Comparison of ENCODE assay signal across 20 cellular contexts in genomic region chr13:110920038-110920437, GRCh38. TPM values are rescaled to one million over a fixed set of nuclear protein-coding genes. Genes with fewer than 3 reads are reported as not detected.
DNase-seq lines count a peak whose midpoint lies in the region; ATAC-seq, FAIRE-seq and TF ChIP-seq lines count a peak whose summit lies in the region.
"Had no signal": no experiment of that assay in that cellular context is flagged by ENCODE, and none has a peak within 500 bp of the region (broad histone marks: within the 10 kb centered on the region; RNA-seq: fewer than 3 reads in every experiment).

No MANE protein-coding gene starts in this region.

- H3K4me1 ChIP-seq in adrenal gland (replicated peaks in 1 of 2) (peaks cover 0 to 14% of the 10 kb centered on the region in 2 donors), pancreas (peaks cover 0 to 8% (median 0%) of the 10 kb centered on the region in 3 donors)

- TF ChIP-seq CTCF in adrenal gland (IDR thresholded peaks at IDR 0.05) (peak in 1 of 6 experiments; percentile 9), pancreas (IDR thresholded peaks at IDR 0.05) (no peak), progenitor cell of endocrine pancreas (IDR thresholded peaks at IDR 0.05; ENCODE audit: unreplicated experiment) (no peak)

- TF ChIP-seq POLR2A in adrenal gland (IDR thresholded peaks at IDR 0.05) = no peak

- no peaks in the 10 kb centered on the region for H3K9me3 ChIP-seq in adrenal gland (replicated peaks in 1 of 3)
- H3K9me3 ChIP-seq in pancreas = no peaks in the 10 kb centered on the region
- H3K9me3 ChIP-seq: esophagus muscularis mucosa, HAP-1, prostate gland, SJCRH30, tibial nerve had no signal

- WGBS in adrenal gland, 4 donors = 36 to 56% (median 49%) methylated on average over 5 of the region's 5 CpGs
- 35 to 54% methylated on average over 5 of the region's 5 CpGs for WGBS in pancreas, 2 donors

- no peaks in the 10 kb centered on the region for H3K9me3 Mint-ChIP-seq in activated CD4-positive, alpha-beta T cell treated with anti-CD3 and anti-CD28 coated beads for 36 hours (ENCODE audit: low read depth)
- no peaks in the 10 kb centered on the region for H3K9me3 Mint-ChIP-seq in progenitor cell of endocrine pancreas (ENCODE audit: low read depth)

- H3K27me3 ChIP-seq in adrenal gland (no peaks in the 10 kb centered on the region), pancreas (no peaks in the 10 kb centered on the region)
- H3K27me3 ChIP-seq: cardiac muscle cell, SJCRH30, tibial nerve had no signal

- H3K27ac ChIP-seq in adrenal gland = no peak overlapping the region
- no peak overlapping the region for H3K27ac ChIP-seq in pancreas
- H3K27ac ChIP-seq: cardiac muscle cell, esophagus muscularis mucosa, prostate gland, SJCRH30, tibial nerve had no signal

- CTCF ChIA-PET in activated CD4-positive, alpha-beta T cell treated with anti-CD3 and anti-CD28 coated beads for 36 hours (lab: Charles Lee) = no interaction called here

- peaks cover 12% of the 10 kb centered on the region for H3K36me3 Mint-ChIP-seq in activated CD4-positive, alpha-beta T cell treated with anti-CD3 and anti-CD28 coated beads for 36 hours (ENCODE audit: low read depth)
- H3K36me3 Mint-ChIP-seq in progenitor cell of endocrine pancreas (ENCODE audit: insufficient read depth) = no peaks in the 10 kb centered on the region

- no peak overlapping the region for H3K4me3 ChIP-seq in adrenal gland
- no peak overlapping the region for H3K4me3 ChIP-seq in pancreas
- H3K4me3 ChIP-seq: cardiac muscle cell, esophagus muscularis mucosa, HAP-1, lung, prostate gland, SJCRH30, smooth muscle cell, tibial nerve had no signal

- H3K4me3 Mint-ChIP-seq in activated CD4-positive, alpha-beta T cell treated with anti-CD3 and anti-CD28 coated beads for 36 hours = no peak overlapping the region
- H3K4me3 Mint-ChIP-seq in progenitor cell of endocrine pancreas (ENCODE audit: low read depth) = no peak overlapping the region

- ATAC-seq in activated CD4-positive, alpha-beta T cell treated with anti-CD3 and anti-CD28 coated beads for 36 hours = no peak
- ATAC-seq in GM18868 (IDR thresholded peaks at IDR 0.05; ENCODE audit: unreplicated experiment) (peak; percentile 15), pancreas (no peak)

- DNase-seq in activated CD4-positive, alpha-beta T cell treated with anti-CD3 and anti-CD28 coated beads for 36 hours = no peak
- DNase-seq in activated CD4-positive, alpha-beta T cell treated with anti-CD3 and anti-CD28 coated beads, Interleukin-2, amount 50 U/mL, for 4 hours = no peak
- peak; percentile 70 to 87 (median 81) for DNase-seq in adrenal gland
- peak in 4 of 6 donors; percentile 24 to 71 (median 48) for DNase-seq in pancreas
- no peak for DNase-seq in NCI-H2196 (lab: John Stamatoyannopoulos, UW; ENCODE audit: unreplicated experiment)
- DNase-seq in progenitor cell of endocrine pancreas (ENCODE audit: low spot score, unreplicated experiment) = no peak
- DNase-seq in NOMO-1 treated with DMSO at 0.1 percent for 48 hours (lab: John Stamatoyannopoulos, UW; ENCODE audit: unreplicated experiment) = no peak
- DNase-seq: 8988T; NCI-H1694 treated with DMSO at 0.1 percent for 48 hours; SJCRH30; stimulated activated CD4-positive, alpha-beta T cell treated with anti-CD3 and anti-CD28 coated beads, Interleukin-4, amount 100 ng/mL, for 4 hours; T-helper 2 cell had no signal

- POLR2A ChIA-PET in activated CD4-positive, alpha-beta T cell treated with anti-CD3 and anti-CD28 coated beads for 36 hours (lab: Charles Lee) = no interaction called here

- no peak for FAIRE-seq in pancreas (lab: Jason Lieb, UNC)

- intact Hi-C loops in activated CD4-positive, alpha-beta T cell treated with anti-CD3 and anti-CD28 coated beads for 36 hours (cut with DNase I, micrococcal nuclease) = no loop called here
- intact Hi-C loops in adrenal gland (cut with DNase I) (loop anchor here (5.0 to 10.0 kb wide), 3 partner anchors 127 to 305 kb away; no protein-coding TSS in a partner anchor), pancreas (cut with DNase I) (no loop called here)

- H3K27me3 Mint-ChIP-seq in activated CD4-positive, alpha-beta T cell treated with anti-CD3 and anti-CD28 coated beads for 36 hours = peaks cover 21% of the 10 kb centered on the region
- peaks cover 31% of the 10 kb centered on the region for H3K27me3 Mint-ChIP-seq in progenitor cell of endocrine pancreas

- H3K36me3 ChIP-seq in adrenal gland (replicated peaks in 1 of 2) (no peaks in the 10 kb centered on the region), pancreas (no peaks in the 10 kb centered on the region)
- H3K36me3 ChIP-seq: cardiac muscle cell, esophagus muscularis mucosa, HAP-1, prostate gland, SJCRH30, tibial nerve had no signal

- H3K4me1 Mint-ChIP-seq in activated CD4-positive, alpha-beta T cell treated with anti-CD3 and anti-CD28 coated beads for 36 hours = peaks cover 19% of the 10 kb centered on the region
- H3K4me1 Mint-ChIP-seq in progenitor cell of endocrine pancreas (ENCODE audit: low read depth) = peaks cover 5% of the 10 kb centered on the region

- peak overlapping the region; percentile 44 for H3K27ac Mint-ChIP-seq in activated CD4-positive, alpha-beta T cell treated with anti-CD3 and anti-CD28 coated beads for 36 hours
- no peak overlapping the region for H3K27ac Mint-ChIP-seq in progenitor cell of endocrine pancreas

RNA-seq across cellular contexts. Expression of gene ANKRD10, which starts 5.2 kb away (rescaled TPM):
- 10 to 100 TPM; 65.1 to 91.8 TPM for total RNA-seq in activated CD4-positive, alpha-beta T cell treated with anti-CD3 and anti-CD28 coated beads for 36 hours
- total RNA-seq in adrenal gland = 100 to 1,000 TPM in 3 of 8 donors, 10 to 100 TPM in 5; 50.1 to 126 (median 91.6) TPM
- 100 to 1,000 TPM in 2 of 3 donors, 10 to 100 TPM in 1; 36.5 to 139 (median 116) TPM for polyA plus RNA-seq in adrenal gland
- 100 to 1,000 TPM in 1 of 6 donors, 10 to 100 TPM in 5; 37.6 to 122 (median 59.3) TPM for total RNA-seq in pancreas
- 100 to 1,000 TPM in 1 of 2 donors, 10 to 100 TPM in 1; 95.3 to 138 TPM for polyA plus RNA-seq in pancreas
- total RNA-seq in progenitor cell of endocrine pancreas = 228 and 235 TPM in 2 replicates

Comparison
In these comparisons a context has a peak if more than half of its experiments do, and no peak if none do; other contexts are left out.
1. DNase-seq: peak in adrenal gland (7 of 7) and pancreas (4 of 6); none in activated CD4-positive, alpha-beta T cell treated with anti-CD3 and anti-CD28 coated beads for 36 hours (single experiment), activated CD4-positive, alpha-beta T cell treated with anti-CD3 and anti-CD28 coated beads, Interleukin-2, amount 50 U/mL, for 4 hours (0 of 2), NCI-H2196 (single experiment), progenitor cell of endocrine pancreas (single experiment) and NOMO-1 treated with DMSO at 0.1 percent for 48 hours (single experiment).
2. intact Hi-C loops: an anchor here in adrenal gland (5.0 to 10.0 kb wide); none called in activated CD4-positive, alpha-beta T cell treated with anti-CD3 and anti-CD28 coated beads for 36 hours and pancreas.